Comparison of ENCODE assay signal across 1 cellular context in the genomic region with DNA sequence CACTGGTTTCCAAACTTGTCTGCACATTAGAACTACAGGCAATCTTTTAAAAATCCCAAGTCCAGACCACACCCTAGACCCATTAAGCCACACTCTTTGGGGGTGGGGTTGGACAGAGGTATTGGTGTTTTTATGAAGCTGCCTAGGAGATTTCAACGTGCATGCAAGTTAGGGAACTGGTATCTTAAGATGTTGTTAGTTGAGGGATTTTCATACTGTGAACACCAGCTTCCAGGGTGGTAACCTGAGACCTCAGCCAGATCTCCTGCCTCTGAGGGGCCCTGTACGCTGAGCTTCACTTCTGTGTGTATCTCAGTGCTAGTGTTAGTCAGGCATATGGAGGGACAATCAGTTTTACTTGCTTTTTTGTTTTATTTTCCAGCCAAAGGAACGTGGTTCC.
TF ChIP-seq lines count a peak whose summit lies in the region.

No MANE protein-coding gene starts in this region.

TF ChIP-seq in HepG2, 621 proteins besides CTCF, POLR2A, EP300 and RAD21 (continued from another document):
- TF ChIP-seq, protein P1, sequence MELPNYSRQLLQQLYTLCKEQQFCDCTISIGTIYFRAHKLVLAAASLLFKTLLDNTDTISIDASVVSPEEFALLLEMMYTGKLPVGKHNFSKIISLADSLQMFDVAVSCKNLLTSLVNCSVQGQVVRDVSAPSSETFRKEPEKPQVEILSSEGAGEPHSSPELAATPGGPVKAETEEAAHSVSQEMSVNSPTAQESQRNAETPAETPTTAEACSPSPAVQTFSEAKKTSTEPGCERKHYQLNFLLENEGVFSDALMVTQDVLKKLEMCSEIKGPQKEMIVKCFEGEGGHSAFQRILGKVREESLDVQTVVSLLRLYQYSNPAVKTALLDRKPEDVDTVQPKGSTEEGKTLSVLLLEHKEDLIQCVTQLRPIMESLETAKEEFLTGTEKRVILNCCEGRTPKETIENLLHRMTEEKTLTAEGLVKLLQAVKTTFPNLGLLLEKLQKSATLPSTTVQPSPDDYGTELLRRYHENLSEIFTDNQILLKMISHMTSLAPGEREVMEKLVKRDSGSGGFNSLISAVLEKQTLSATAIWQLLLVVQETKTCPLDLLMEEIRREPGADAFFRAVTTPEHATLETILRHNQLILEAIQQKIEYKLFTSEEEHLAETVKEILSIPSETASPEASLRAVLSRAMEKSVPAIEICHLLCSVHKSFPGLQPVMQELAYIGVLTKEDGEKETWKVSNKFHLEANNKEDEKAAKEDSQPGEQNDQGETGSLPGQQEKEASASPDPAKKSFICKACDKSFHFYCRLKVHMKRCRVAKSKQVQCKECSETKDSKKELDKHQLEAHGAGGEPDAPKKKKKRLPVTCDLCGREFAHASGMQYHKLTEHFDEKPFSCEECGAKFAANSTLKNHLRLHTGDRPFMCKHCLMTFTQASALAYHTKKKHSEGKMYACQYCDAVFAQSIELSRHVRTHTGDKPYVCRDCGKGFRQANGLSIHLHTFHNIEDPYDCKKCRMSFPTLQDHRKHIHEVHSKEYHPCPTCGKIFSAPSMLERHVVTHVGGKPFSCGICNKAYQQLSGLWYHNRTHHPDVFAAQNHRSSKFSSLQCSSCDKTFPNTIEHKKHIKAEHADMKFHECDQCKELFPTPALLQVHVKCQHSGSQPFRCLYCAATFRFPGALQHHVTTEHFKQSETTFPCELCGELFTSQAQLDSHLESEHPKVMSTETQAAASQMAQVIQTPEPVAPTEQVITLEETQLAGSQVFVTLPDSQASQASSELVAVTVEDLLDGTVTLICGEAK (IDR thresholded peaks at IDR 0.05): no peak
- TF ChIP-seq, protein P1 (CRISPR knock-in tag; IDR thresholded peaks at IDR 0.05): no peak
- TF ChIP-seq RBM22 (optimal IDR thresholded peaks at IDR 0.05; ENCODE audit: low read length): peak; percentile 49
